Comparison of ENCODE assay signal across 8 cellular contexts in the genomic region with DNA sequence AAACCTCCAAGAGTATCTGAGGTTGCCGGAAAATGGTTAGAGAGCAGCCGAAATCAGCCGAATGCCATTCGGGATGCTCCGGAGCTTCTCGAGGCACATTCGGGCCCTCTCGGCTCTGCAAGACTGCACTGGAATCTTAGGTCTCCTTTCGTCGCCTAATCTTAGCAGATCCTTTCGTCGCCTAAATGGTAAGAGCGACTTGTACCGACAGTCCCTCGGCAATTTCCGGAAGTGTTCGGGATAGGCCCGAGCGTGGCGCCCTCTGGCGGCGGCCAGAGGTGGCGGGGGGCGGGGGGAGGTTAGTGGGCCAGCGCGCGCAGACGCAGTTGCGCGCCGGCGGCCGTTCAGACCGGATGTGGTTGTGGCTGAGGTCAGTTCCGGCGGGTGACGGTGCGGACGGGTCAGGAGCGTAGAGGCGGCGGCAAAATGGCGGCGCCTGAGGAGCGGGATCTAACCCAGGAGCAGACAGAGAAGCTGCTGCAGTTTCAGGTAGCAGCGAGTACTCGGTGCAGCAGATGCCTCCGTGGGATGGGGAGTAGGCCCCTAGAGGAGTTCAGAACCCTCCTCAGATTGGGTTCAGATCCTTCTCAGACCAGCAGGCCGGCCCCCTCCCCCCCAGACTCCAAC. TPM values are rescaled to one million over a fixed set of nuclear protein-coding genes. Genes with fewer than 3 reads are reported as not detected.
A peak's percentile ranks its signal among the peaks of the same experiment; 100 is the strongest.
DNase-seq lines count a peak whose midpoint lies in the region; ATAC-seq and TF ChIP-seq lines count a peak whose summit lies in the region.

A gene with protein sequence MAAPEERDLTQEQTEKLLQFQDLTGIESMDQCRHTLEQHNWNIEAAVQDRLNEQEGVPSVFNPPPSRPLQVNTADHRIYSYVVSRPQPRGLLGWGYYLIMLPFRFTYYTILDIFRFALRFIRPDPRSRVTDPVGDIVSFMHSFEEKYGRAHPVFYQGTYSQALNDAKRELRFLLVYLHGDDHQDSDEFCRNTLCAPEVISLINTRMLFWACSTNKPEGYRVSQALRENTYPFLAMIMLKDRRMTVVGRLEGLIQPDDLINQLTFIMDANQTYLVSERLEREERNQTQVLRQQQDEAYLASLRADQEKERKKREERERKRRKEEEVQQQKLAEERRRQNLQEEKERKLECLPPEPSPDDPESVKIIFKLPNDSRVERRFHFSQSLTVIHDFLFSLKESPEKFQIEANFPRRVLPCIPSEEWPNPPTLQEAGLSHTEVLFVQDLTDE (plus strand): TSS at position 404 of the 627 bp plus-strand sequence. CDS start 23 bp downstream, at position 427.

- H3K4me3 Mint-ChIP-seq in CD8-positive, alpha-beta T cell = peak within 1 kb of the TSS; percentile 99
- H3K4me3 Mint-ChIP-seq in activated CD4-positive, alpha-beta memory T cell treated with anti-CD3 and anti-CD28 coated beads for 36 hours = peak within 1 kb of the TSS; percentile 97

- peak; percentile 96 for ATAC-seq in CD8-positive, alpha-beta T cell
- ATAC-seq in GM19452 (IDR thresholded peaks at IDR 0.05; ENCODE audit: unreplicated experiment) = peak; percentile 92

- no peaks in the 10 kb centered on the region for H3K27me3 Mint-ChIP-seq in CD8-positive, alpha-beta T cell (ENCODE audit: low read depth)
- no peaks in the 10 kb centered on the region for H3K27me3 Mint-ChIP-seq in activated CD4-positive, alpha-beta memory T cell treated with anti-CD3 and anti-CD28 coated beads for 36 hours

- no peaks in the 10 kb centered on the region for H3K9me3 Mint-ChIP-seq in CD8-positive, alpha-beta T cell
- no peaks in the 10 kb centered on the region for H3K9me3 Mint-ChIP-seq in activated CD4-positive, alpha-beta memory T cell treated with anti-CD3 and anti-CD28 coated beads for 36 hours

- TF ChIP-seq CTCF in CD8-positive, alpha-beta T cell (IDR thresholded peaks at IDR 0.05) = peak; percentile 92
- TF ChIP-seq CTCF in dorsolateral prefrontal cortex (IDR thresholded peaks at IDR 0.05 in 54 of 56, conservative IDR thresholded peaks at IDR 0.05 in 2 of 56; ENCODE audit: low read depth in 1 of 56, partially characterized antibody in 56 of 56) (peak; percentile 78 to 100 (median 97)), liver (IDR thresholded peaks at IDR 0.05; ENCODE audit: low read depth, low read length, missing input control) (peak; percentile 99)

- CTCF ChIA-PET in CD8-positive, alpha-beta T cell (lab: Charles Lee) = interaction anchor here (0.7 to 4.3 kb wide), 20 partner anchors 9 to 174 kb away, joined by 3 to 21 read pairs (median 4); a partner anchor contains a TSS
- CTCF ChIA-PET in activated CD4-positive, alpha-beta memory T cell treated with anti-CD3 and anti-CD28 coated beads for 36 hours (lab: Charles Lee) = interaction anchor here (0.6 to 5.7 kb wide), 31 partner anchors 9 to 538 kb away, joined by 3 to 49 read pairs (median 3); a partner anchor contains a TSS

- H3K27me3 ChIP-seq in CD8-positive, alpha-beta T cell (ENCODE audit: insufficient read depth, low read length) = no peaks in the 10 kb centered on the region
- H3K27me3 ChIP-seq in dorsolateral prefrontal cortex = no peaks in the 10 kb centered on the region
- H3K27me3 ChIP-seq in liver (ENCODE audit: control insufficient read depth in 4 of 4, insufficient read depth in 4 of 4, low read length in 3 of 4) = no peaks in the 10 kb centered on the region

- under 1% methylated on average over 49 of the region's 49 CpGs for WGBS in liver

- H3K9me3 ChIP-seq in CD8-positive, alpha-beta T cell (ENCODE audit: low read length) = no peaks in the 10 kb centered on the region
- no peaks in the 10 kb centered on the region for H3K9me3 ChIP-seq in liver (ENCODE audit: control insufficient read depth in 4 of 4, low read length in 3 of 4)

- H3K4me3 ChIP-seq in CD8-positive, alpha-beta T cell (ENCODE audit: low read depth, low read length) = peak within 1 kb of the TSS; percentile 75
- H3K4me3 ChIP-seq in dorsolateral prefrontal cortex (peak within 1 kb of the TSS; percentile 62 to 99 (median 93)), liver (ENCODE audit: low read depth in 1 of 3, low read length in 3 of 3) (peak within 1 kb of the TSS; percentile 85 to 100 (median 86))

- TF ChIP-seq RAD21 in liver (IDR thresholded peaks at IDR 0.05) = peak; percentile 72 to 73

- peaks cover 34% of the 10 kb centered on the region for H3K36me3 Mint-ChIP-seq in CD8-positive, alpha-beta T cell
- peaks cover 6% of the 10 kb centered on the region for H3K36me3 Mint-ChIP-seq in activated CD4-positive, alpha-beta memory T cell treated with anti-CD3 and anti-CD28 coated beads for 36 hours

- H3K27ac ChIP-seq in CD8-positive, alpha-beta T cell (ENCODE audit: low read depth, low read length) = peak within 1 kb of the TSS; percentile 89
- H3K27ac ChIP-seq in dorsolateral prefrontal cortex = peak within 1 kb of the TSS; percentile 68 to 98 (median 95)
- peak within 1 kb of the TSS; percentile 96 to 97 for H3K27ac ChIP-seq in liver (ENCODE audit: low read depth in 1 of 2, low read length in 2 of 2)

- peaks cover 38% of the 10 kb centered on the region for H3K4me1 Mint-ChIP-seq in CD8-positive, alpha-beta T cell (ENCODE audit: low read depth)
- H3K4me1 Mint-ChIP-seq in activated CD4-positive, alpha-beta memory T cell treated with anti-CD3 and anti-CD28 coated beads for 36 hours (ENCODE audit: low read depth) = peaks cover 25% of the 10 kb centered on the region

- H3K9ac ChIP-seq in liver (ENCODE audit: low read depth in 1 of 2, low read length in 2 of 2) = peak within 1 kb of the TSS; percentile 82 to 99

- DNase-seq in CD8-positive, alpha-beta T cell = peak; percentile 94 to 100 (median 99)
- DNase-seq in HK-2 (ENCODE audit: unreplicated experiment) (peak; percentile 95), NCI-H82 treated with DMSO at 0.1 percent for 48 hours (lab: John Stamatoyannopoulos, UW; ENCODE audit: unreplicated experiment) (peak; percentile 87), dorsolateral prefrontal cortex (peak; percentile 90 to 96 (median 94))
- DNase-seq in activated CD4-positive, alpha-beta memory T cell treated with anti-CD3 and anti-CD28 coated beads for 36 hours = peak; percentile 99
- peak; percentile 98 for DNase-seq in stimulated activated CD4-positive, alpha-beta T cell treated with anti-CD3 and anti-CD28 coated beads, Interleukin-4, amount 100 ng/mL, for 24 hours

- peaks cover 26% of the 10 kb centered on the region for H3K4me1 ChIP-seq in CD8-positive, alpha-beta T cell (ENCODE audit: insufficient read depth, low read length)
- peaks cover 0 to 23% (median 13%) of the 10 kb centered on the region in 4 donors for H3K4me1 ChIP-seq in liver (ENCODE audit: control insufficient read depth in 4 of 4, insufficient read depth in 4 of 4, low read length in 3 of 4)

- no peaks in the 10 kb centered on the region for H3K36me3 ChIP-seq in CD8-positive, alpha-beta T cell (ENCODE audit: insufficient read depth, low read length)
- H3K36me3 ChIP-seq in liver (ENCODE audit: control insufficient read depth in 4 of 4, insufficient read depth in 3 of 4, low read depth in 1 of 4, low read length in 3 of 4) = peaks cover 0 to 2% (median under 1%) of the 10 kb centered on the region in 4 donors

- POLR2A ChIA-PET in CD8-positive, alpha-beta T cell (lab: Charles Lee) = interaction anchor here (0.6 to 7.3 kb wide), 13 partner anchors 9 to 795 kb away, joined by 3 to 75 read pairs (median 4); a partner anchor contains a TSS
- POLR2A ChIA-PET in activated CD4-positive, alpha-beta memory T cell treated with anti-CD3 and anti-CD28 coated beads for 36 hours (lab: Charles Lee) = interaction anchor here (0.7 to 2.7 kb wide), 7 partner anchors 10 to 95 kb away, joined by 3 to 13 read pairs (median 6); a partner anchor contains a TSS

- peak within 1 kb of the TSS; percentile 99 for H3K27ac Mint-ChIP-seq in CD8-positive, alpha-beta T cell
- H3K27ac Mint-ChIP-seq in activated CD4-positive, alpha-beta memory T cell treated with anti-CD3 and anti-CD28 coated beads for 36 hours = peak within 1 kb of the TSS; percentile 98

- intact Hi-C loops in CD8-positive, alpha-beta T cell (cut with DNase I, micrococcal nuclease) = loop anchor here (1.0 to 5.0 kb wide), 10 partner anchors 32 to 199 kb away; a partner anchor contains a TSS
- intact Hi-C loops in activated CD4-positive, alpha-beta memory T cell treated with anti-CD3 and anti-CD28 coated beads for 36 hours (cut with micrococcal nuclease) = loop anchor here (1.0 to 5.0 kb wide), 6 partner anchors 12 to 791 kb away; a partner anchor contains a TSS
- intact Hi-C loops in dorsolateral prefrontal cortex (cut with DNase I) = loop anchor here (1.0 to 10.0 kb wide), 7 partner anchors 32 to 197 kb away; a partner anchor contains a TSS

TF ChIP-seq in liver, 16 proteins besides CTCF, POLR2A, EP300 and RAD21 (continues in another document):
- TF ChIP-seq, protein P1, sequence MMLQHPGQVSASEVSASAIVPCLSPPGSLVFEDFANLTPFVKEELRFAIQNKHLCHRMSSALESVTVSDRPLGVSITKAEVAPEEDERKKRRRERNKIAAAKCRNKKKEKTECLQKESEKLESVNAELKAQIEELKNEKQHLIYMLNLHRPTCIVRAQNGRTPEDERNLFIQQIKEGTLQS (IDR thresholded peaks at IDR 0.05) = peak; percentile 30
- TF ChIP-seq YY1 (IDR thresholded peaks at IDR 0.05) = peak; percentile 98
- peak in 1 of 2 donors; percentile 41 for TF ChIP-seq JUND (IDR thresholded peaks at IDR 0.05)
- TF ChIP-seq HNF4G (IDR thresholded peaks at IDR 0.05) = peak; percentile 95
- peak; percentile 73 for TF ChIP-seq FOXA1 (IDR thresholded peaks at IDR 0.05)
- peak in 1 of 2 donors; percentile 19 for TF ChIP-seq RXRA (IDR thresholded peaks at IDR 0.05)
- peak; percentile 34 for TF ChIP-seq TAF1 (conservative IDR thresholded peaks at IDR 0.05)
- TF ChIP-seq HNF4A (conservative IDR thresholded peaks at IDR 0.05) = peak in 1 of 2 donors; percentile 3
- TF ChIP-seq, protein P2, sequence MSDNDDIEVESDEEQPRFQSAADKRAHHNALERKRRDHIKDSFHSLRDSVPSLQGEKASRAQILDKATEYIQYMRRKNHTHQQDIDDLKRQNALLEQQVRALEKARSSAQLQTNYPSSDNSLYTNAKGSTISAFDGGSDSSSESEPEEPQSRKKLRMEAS (IDR thresholded peaks at IDR 0.05) = no peak
- TF ChIP-seq NR2F2 (IDR thresholded peaks at IDR 0.05) = peak; percentile 24

RNA-seq across cellular contexts. Expression of the gene that starts here (rescaled TPM):
- 10 to 100 TPM; 24.7 to 24.8 TPM for total RNA-seq in CD8-positive, alpha-beta T cell
- 10 to 100 TPM; 34.4 to 34.6 TPM for total RNA-seq in activated CD4-positive, alpha-beta memory T cell treated with anti-CD3 and anti-CD28 coated beads for 36 hours
- 10 to 100 TPM; 23.5 to 42.0 (median 33.9) TPM for total RNA-seq in dorsolateral prefrontal cortex
- total RNA-seq in liver = 10 to 100 TPM; 20.1 to 28.3 TPM
- 10 to 100 TPM; 12.7 to 12.9 TPM for polyA plus RNA-seq in liver

Comparison
In these comparisons a context has a peak if more than half of its experiments do, and no peak if none do; other contexts are left out.
1. Peak in every context shown above with its lines: DNase-seq, ATAC-seq, H3K4me3 ChIP-seq and H3K27ac ChIP-seq.